In genomic region chr12:63041601-63042000, GRCh38 we compare ENCODE assay signal across 22 cellular contexts.
"Had no signal": no experiment of that assay in that cellular context is flagged by ENCODE, and none has a peak within 500 bp of the region (broad histone marks: within the 10 kb centered on the region; RNA-seq: fewer than 3 reads in every experiment).

No MANE protein-coding gene starts in this region.

- H3K4me1 ChIP-seq: colonic mucosa, esophagus squamous epithelium, gastrocnemius medialis, heart right ventricle, left lung, lower lobe of right lung had no signal

- H3K4me3 ChIP-seq: colonic mucosa, esophagus squamous epithelium, gastrocnemius medialis, heart right ventricle, left lung, lower lobe of right lung had no signal

- ATAC-seq: effector memory CD8-positive, alpha-beta T cell; esophagus mucosa; gastrocnemius medialis; heart right ventricle; left cardiac atrium; left lung; left ventricle myocardium superior; lower lobe of right lung had no signal

- H3K9me3 ChIP-seq: colonic mucosa, esophagus squamous epithelium, gastrocnemius medialis, left lung, lower lobe of right lung had no signal

- H3K36me3 ChIP-seq: colonic mucosa, esophagus squamous epithelium, gastrocnemius medialis, heart right ventricle, left lung, lower lobe of right lung had no signal

- H3K27ac ChIP-seq: colonic mucosa, epithelial cell of prostate, esophagus squamous epithelium, gastrocnemius medialis, heart right ventricle, left lung, lower lobe of right lung had no signal

- DNase-seq: colonic mucosa; cortex of kidney; effector CD8-positive, alpha-beta T cell; effector memory CD8-positive, alpha-beta T cell; endodermal cell; erythroblast; esophagus squamous epithelium; foreskin fibroblast; foreskin melanocyte; gastrocnemius medialis; glutamatergic neuron; head of caudate nucleus; heart right ventricle; hippocampal formation; left cardiac atrium; left lung; left ventricle myocardium superior; lower lobe of right lung; mesendoderm; midbrain had no signal

- H3K27me3 ChIP-seq: colonic mucosa, esophagus squamous epithelium, gastrocnemius medialis, heart right ventricle, left lung had no signal
